In the genomic region with DNA sequence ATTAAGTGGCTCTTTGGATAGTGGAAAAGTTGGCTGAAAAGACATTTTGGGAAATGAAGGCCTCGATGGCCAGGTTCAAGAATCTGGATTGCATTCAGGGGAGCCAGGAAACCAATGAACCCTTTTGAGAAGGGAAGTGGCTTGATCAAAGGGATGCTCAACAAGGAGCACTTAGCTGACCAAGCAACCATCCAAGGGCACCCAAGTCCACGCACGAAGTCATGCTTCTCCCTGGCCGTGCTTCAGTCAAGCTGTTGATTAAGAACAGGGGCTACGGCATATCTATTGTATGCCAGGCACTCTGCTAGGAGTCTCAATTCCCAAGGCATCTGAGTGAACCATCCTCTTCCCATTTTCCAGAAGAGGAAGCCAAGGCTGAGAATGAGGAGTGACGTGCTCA, we compare ENCODE assay signal across 23 cellular contexts.
DNase-seq lines count a peak whose midpoint lies in the region; ATAC-seq and TF ChIP-seq lines count a peak whose summit lies in the region.
"Had no signal": no experiment of that assay in that cellular context is flagged by ENCODE, and none has a peak within 500 bp of the region (broad histone marks: within the 10 kb centered on the region; RNA-seq: fewer than 3 reads in every experiment).

No MANE protein-coding gene starts in this region.

- DNase-seq in DMS79 treated with DMSO at 0.1 percent for 48 hours (lab: John Stamatoyannopoulos, UW) (peak; percentile 37), WERI-Rb-1 (no peak), thyroid gland (peak; percentile 75 to 81), kidney tubule cell (ENCODE audit: low spot score) (no peak), caudate nucleus (lab: John Stamatoyannopoulos, UW) (no peak)
- DNase-seq: C1 segment of cervical spinal cord; CD4-positive, alpha-beta memory T cell; COR-L47; Kasumi-1; NCI-H1105; NCI-H1436 treated with DMSO at 0.1 percent for 48 hours; NCI-H187 treated with DMSO at 0.1 percent for 48 hours; NCI-H446; NCI-H524 treated with DMSO at 0.1 percent for 48 hours; NCI-H774; RPMI8226; SIG-M5 had no signal

- H3K36me3 ChIP-seq in WERI-Rb-1 (no peaks in the 10 kb centered on the region), mesodermal cell (ENCODE audit: control insufficient read depth, insufficient read depth, low read length) (no peaks in the 10 kb centered on the region), thyroid gland (no peaks in the 10 kb centered on the region)

- no peaks in the 10 kb centered on the region for H3K9me3 ChIP-seq in WERI-Rb-1 (ENCODE audit: severe bottlenecking)
- no peaks in the 10 kb centered on the region for H3K9me3 ChIP-seq in mesodermal cell (ENCODE audit: control insufficient read depth, low read length)
- H3K9me3 ChIP-seq in thyroid gland: no peaks in the 10 kb centered on the region

- 100% methylated on average over 5 of the region's 6 CpGs for WGBS in mesodermal cell (ENCODE audit: insufficient coverage in 2 of 2), 2 experiments
- 29 to 33% methylated on average over 6 of the region's 6 CpGs for WGBS in thyroid gland, 2 donors

- H3K27ac ChIP-seq in WERI-Rb-1 (peak overlapping the region; percentile 25; the same call in 1 of the 2 replicates), mesodermal cell (ENCODE audit: low read depth, low read length, severe bottlenecking) (peak overlapping the region; percentile 45), thyroid gland (peak overlapping the region in 1 of 3 donors; percentile 67), caudate nucleus (ENCODE audit: low read depth, low read length) (no peak overlapping the region)
- H3K27ac ChIP-seq: HL-60, SK-N-MC had no signal

- H3K27me3 ChIP-seq in WERI-Rb-1 (ENCODE audit: insufficient read depth, low read depth, severe bottlenecking) (no peaks in the 10 kb centered on the region), thyroid gland (no peaks in the 10 kb centered on the region)

- H3K4me3 ChIP-seq in WERI-Rb-1 (ENCODE audit: low read depth, low read length) (no peak overlapping the region), mesodermal cell (ENCODE audit: extremely low read depth, insufficient read depth, low read length, poor library complexity, severe bottlenecking) (no peak overlapping the region), thyroid gland (replicated peaks in 1 of 3) (no peak overlapping the region)
- H3K4me3 ChIP-seq: K562, SK-N-MC had no signal

- no peak for TF ChIP-seq POLR2A in thyroid gland (IDR thresholded peaks at IDR 0.05)

- no peak for ATAC-seq in HG02798 (IDR thresholded peaks at IDR 0.05; ENCODE audit: poor library complexity, unreplicated experiment)
- ATAC-seq: HCT116, K562 had no signal

- TF ChIP-seq CTCF in WERI-Rb-1 (IDR thresholded peaks at IDR 0.05; ENCODE audit: low read depth, low read length) (no peak), thyroid gland (IDR thresholded peaks at IDR 0.05) (no peak)

- intact Hi-C loops in thyroid gland (cut with DNase I): no loop called here

- H3K4me1 ChIP-seq in mesodermal cell (ENCODE audit: control insufficient read depth, insufficient read depth, low read length, poor library complexity, severe bottlenecking): peaks cover 17% of the 10 kb centered on the region
- H3K4me1 ChIP-seq in thyroid gland: peaks cover 35 to 59% of the 10 kb centered on the region in 2 donors

Comparison
In these comparisons a context has a peak if more than half of its experiments do, and no peak if none do; other contexts are left out.
1. DNase-seq: peak in DMS79 treated with DMSO at 0.1 percent for 48 hours (single experiment) and thyroid gland (2 of 2); none in WERI-Rb-1 (single experiment), kidney tubule cell (single experiment) and caudate nucleus (0 of 61).